In the genomic region with DNA sequence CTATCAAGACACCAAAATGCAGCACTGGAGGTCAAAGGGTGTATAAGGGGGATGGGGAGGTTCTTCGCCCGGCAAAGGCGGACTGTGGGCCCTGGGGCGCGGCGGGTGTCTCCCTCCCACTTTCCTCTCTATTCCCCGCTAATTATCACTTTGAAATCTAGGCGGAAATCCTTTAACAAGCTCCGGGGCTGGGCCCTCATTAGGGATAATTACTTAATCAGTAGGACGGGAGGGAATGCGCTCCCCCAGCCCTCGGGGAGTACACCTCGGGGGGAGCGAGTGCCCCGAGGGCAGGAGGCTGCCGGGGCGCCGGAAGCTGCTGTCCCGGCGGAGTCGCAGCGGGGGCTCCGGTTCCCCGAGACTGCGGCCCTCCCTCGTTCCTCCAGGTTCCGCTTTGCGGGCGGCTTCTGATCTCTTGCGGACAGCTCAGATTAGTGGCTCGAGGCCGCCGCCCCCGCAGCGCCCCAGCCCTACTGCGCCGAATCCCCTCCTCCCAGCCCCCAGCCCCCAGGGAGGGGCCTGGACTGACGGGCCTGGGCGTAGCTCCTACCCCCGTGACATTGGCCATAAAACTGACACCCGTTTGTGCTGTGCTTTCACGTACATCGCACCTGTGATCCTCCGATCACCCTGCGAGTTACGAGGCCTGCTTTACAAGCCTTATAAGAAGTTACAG, we compare ENCODE assay signal across 8 cellular contexts. TPM values are rescaled to one million over a fixed set of nuclear protein-coding genes. Genes with fewer than 3 reads are reported as not detected.
DNase-seq lines count a peak whose midpoint lies in the region; ATAC-seq lines count a peak whose summit lies in the region.

No MANE protein-coding gene starts in this region.

- H3K4me3 Mint-ChIP-seq in naive B cell, result peak overlapping the region; percentile 77 to 91 (median 86)

- peak overlapping the region in 5 of 6 donors; percentile 45 to 92 (median 70) for H3K27ac Mint-ChIP-seq in naive B cell

- ATAC-seq in GM21447 (IDR thresholded peaks at IDR 0.05; ENCODE audit: unreplicated experiment), result peak; percentile 60
- peak; percentile 83 for ATAC-seq in esophagus mucosa
- ATAC-seq in naive B cell (ENCODE audit: low read depth in 2 of 2), result peak; percentile 93 to 95

- H3K36me3 Mint-ChIP-seq in naive B cell, result peaks cover 0 to 8% of the 10 kb centered on the region in 2 donors

- DNase-seq in AML-193 (lab: John Stamatoyannopoulos, UW) (peak; percentile 14 to 52), NCI-H2227 treated with DMSO at 0.1 percent for 48 hours (lab: John Stamatoyannopoulos, UW) (peak; percentile 11), naive B cell (peak; percentile 76), NCI-H524 treated with DMSO at 0.1 percent for 48 hours (lab: John Stamatoyannopoulos, UW) (no peak)
- peak; percentile 65 for DNase-seq in activated CD8-positive, alpha-beta memory T cell treated with anti-CD3 and anti-CD28 coated beads, Interleukin-2, amount 50 U/mL, for 24 hours (ENCODE audit: extremely low read depth)
- peak; percentile 56 to 77 for DNase-seq in stimulated activated CD8-positive, alpha-beta memory T cell treated with anti-CD3 and anti-CD28 coated beads, Interleukin-7, amount 100 ng/mL, for 48 hours (ENCODE audit: extremely low read depth in 1 of 2, low read depth in 1 of 2)

- peaks cover 4 to 47% (median 42%) of the 10 kb centered on the region in 3 donors for H3K27me3 Mint-ChIP-seq in naive B cell

- H3K4me1 Mint-ChIP-seq in naive B cell, result peaks cover 0 to 27% (median 17%) of the 10 kb centered on the region in 3 donors

- H3K9me3 Mint-ChIP-seq in naive B cell, result peaks cover 0 to 2% (median 0%) of the 10 kb centered on the region in 7 donors

RNA-seq across cellular contexts. Expression of a gene that starts 14.7 kb away (rescaled TPM):
- total RNA-seq in esophagus mucosa, result 1.00 TPM
- not detected for polyA plus RNA-seq in naive B cell (ENCODE audit: low read depth in 6 of 6)

RNA-seq across cellular contexts. Expression of a gene that starts 23.5 kb away (rescaled TPM):
- total RNA-seq in esophagus mucosa, result 9.0 TPM
- under 1 TPM in 1 of 6 donors, not detected in 5; 0.38 TPM for polyA plus RNA-seq in naive B cell (ENCODE audit: low read depth in 6 of 6)

RNA-seq across cellular contexts. Expression of a gene that starts 28.0 kb away (rescaled TPM):
- total RNA-seq in esophagus mucosa, result 721 TPM
- polyA plus RNA-seq in naive B cell (ENCODE audit: low read depth in 6 of 6), result not detected

RNA-seq across cellular contexts. Expression of a gene that starts 41.5 kb away (rescaled TPM):
- total RNA-seq in esophagus mucosa, result 26.3 TPM
- polyA plus RNA-seq in naive B cell (ENCODE audit: low read depth in 6 of 6), result 10 to 100 TPM in 5 of 6 donors, 1 to 10 TPM in 1; 1.2 to 28.4 (median 19.4) TPM

RNA-seq across cellular contexts. Expression of a gene that starts 47.5 kb away (rescaled TPM):
- 23.9 TPM for total RNA-seq in esophagus mucosa
- 10 to 100 TPM in 3 of 6 donors, 1 to 10 TPM in 3; 7.6 to 11.5 (median 9.6) TPM for polyA plus RNA-seq in naive B cell (ENCODE audit: low read depth in 6 of 6)
